26 cellular contexts compared by ENCODE assay signal in the genomic region with DNA sequence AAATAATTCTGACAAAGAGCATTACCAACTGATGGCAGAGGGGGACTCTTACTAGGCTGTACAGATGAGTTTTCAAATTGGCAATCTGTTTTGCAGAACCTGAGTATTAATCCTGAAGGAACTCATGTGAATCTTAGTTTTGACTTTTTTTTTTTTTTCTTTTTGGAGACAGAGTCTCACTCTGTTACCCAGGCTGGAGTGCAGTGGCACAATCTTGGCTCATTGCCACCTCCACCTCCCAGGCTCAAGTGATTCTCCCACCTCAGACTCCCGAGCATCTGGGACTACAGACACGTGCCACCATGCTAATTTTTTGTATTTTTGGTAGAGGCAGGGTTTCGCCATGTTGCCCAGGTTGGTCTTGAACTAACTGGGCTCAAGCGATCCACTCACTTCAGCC. TPM values are rescaled to one million over a fixed set of nuclear protein-coding genes. Genes with fewer than 3 reads are reported as not detected.
DNase-seq lines count a peak whose midpoint lies in the region; ATAC-seq and TF ChIP-seq lines count a peak whose summit lies in the region.
"Had no signal": no experiment of that assay in that cellular context is flagged by ENCODE, and none has a peak within 500 bp of the region (broad histone marks: within the 10 kb centered on the region; RNA-seq: fewer than 3 reads in every experiment).

No MANE protein-coding gene starts in this region.

- H3K9me3 ChIP-seq in tibial artery: no peaks in the 10 kb centered on the region
- H3K9me3 ChIP-seq: right lobe of liver, SK-N-SH, tibial nerve had no signal

- no peak overlapping the region for H3K4me3 ChIP-seq in tibial artery
- H3K4me3 ChIP-seq: right lobe of liver, tibial nerve had no signal

- H3K36me3 Mint-ChIP-seq in activated naive CD8-positive, alpha-beta T cell: peaks cover 26% of the 10 kb centered on the region
- H3K36me3 Mint-ChIP-seq in activated naive CD8-positive, alpha-beta T cell treated with anti-CD3 and anti-CD28 coated beads, Interleukin-2, amount 50 U/mL, for 24 hours (ENCODE audit: low read depth): peaks cover 60% of the 10 kb centered on the region
- peaks cover 47% of the 10 kb centered on the region for H3K36me3 Mint-ChIP-seq in activated naive CD8-positive, alpha-beta T cell treated with anti-CD3 and anti-CD28 coated beads for 36 hours

- DNase-seq in DMS 273 (lab: John Stamatoyannopoulos, UW; ENCODE audit: unreplicated experiment) (peak; percentile 40), DMS 273 treated with DMSO at 0.1 percent for 48 hours (lab: John Stamatoyannopoulos, UW) (no peak), posterior cingulate gyrus (no peak), tibial artery (no peak), NCI-H69 (lab: John Stamatoyannopoulos, UW) (no peak)
- no peak for DNase-seq in activated naive CD8-positive, alpha-beta T cell treated with anti-CD3 and anti-CD28 coated beads, Interleukin-2, amount 50 U/mL, for 24 hours
- DNase-seq in activated naive CD8-positive, alpha-beta T cell treated with anti-CD3 and anti-CD28 coated beads for 36 hours: no peak
- DNase-seq: activated CD4-positive, alpha-beta T cell treated with anti-CD3 and anti-CD28 coated beads, Interleukin-2, amount 50 U/mL, for 4 hours; activated T-cell treated with anti-CD3 and anti-CD28 coated beads, Interleukin-2, amount 50 U/mL, for 1 hour; glutamatergic neuron; midbrain; NCI-H1092; NCI-H1930; NCI-H82; right lobe of liver; SK-N-SH; WERI-Rb-1 had no signal

- H3K9me3 Mint-ChIP-seq in activated naive CD8-positive, alpha-beta T cell (ENCODE audit: low read depth): no peaks in the 10 kb centered on the region
- no peaks in the 10 kb centered on the region for H3K9me3 Mint-ChIP-seq in activated naive CD8-positive, alpha-beta T cell treated with anti-CD3 and anti-CD28 coated beads, Interleukin-2, amount 50 U/mL, for 24 hours
- H3K9me3 Mint-ChIP-seq in activated naive CD8-positive, alpha-beta T cell treated with anti-CD3 and anti-CD28 coated beads for 36 hours: no peaks in the 10 kb centered on the region
- H3K9me3 Mint-ChIP-seq: brain; neural crest cell; stimulated activated naive CD8-positive, alpha-beta T cell treated with anti-CD3 and anti-CD28 coated beads, Interleukin-15, Interleukin-2, amounts not matched to agents 100 ng/mL and 50 ng/mL, for 24 hours had no signal

- peaks cover 23 to 63% (median 36%) of the 10 kb centered on the region in 3 donors for H3K36me3 ChIP-seq in tibial artery

- no peaks in the 10 kb centered on the region for H3K27me3 ChIP-seq in tibial artery
- H3K27me3 ChIP-seq: right lobe of liver, tibial nerve had no signal

- no peak for TF ChIP-seq CTCF in tibial artery (IDR thresholded peaks at IDR 0.05)

- no peak overlapping the region for H3K27ac ChIP-seq in tibial artery
- H3K27ac ChIP-seq: 22Rv1, right lobe of liver, tibial nerve, WERI-Rb-1 had no signal

- H3K27ac Mint-ChIP-seq in activated naive CD8-positive, alpha-beta T cell: peak overlapping the region; percentile 68
- H3K27ac Mint-ChIP-seq in activated naive CD8-positive, alpha-beta T cell treated with anti-CD3 and anti-CD28 coated beads, Interleukin-2, amount 50 U/mL, for 24 hours: no peak overlapping the region
- H3K27ac Mint-ChIP-seq in activated naive CD8-positive, alpha-beta T cell treated with anti-CD3 and anti-CD28 coated beads for 36 hours: peak overlapping the region; percentile 63
- H3K27ac Mint-ChIP-seq: stimulated activated naive CD8-positive, alpha-beta T cell treated with anti-CD3 and anti-CD28 coated beads, Interleukin-15, Interleukin-2, amounts not matched to agents 100 ng/mL and 50 ng/mL, for 24 hours had no signal

- H3K4me1 Mint-ChIP-seq in activated naive CD8-positive, alpha-beta T cell (ENCODE audit: low read depth): peaks cover 32% of the 10 kb centered on the region
- H3K4me1 Mint-ChIP-seq in activated naive CD8-positive, alpha-beta T cell treated with anti-CD3 and anti-CD28 coated beads, Interleukin-2, amount 50 U/mL, for 24 hours: peaks cover 16% of the 10 kb centered on the region
- peaks cover 23% of the 10 kb centered on the region for H3K4me1 Mint-ChIP-seq in activated naive CD8-positive, alpha-beta T cell treated with anti-CD3 and anti-CD28 coated beads for 36 hours

- H3K4me1 ChIP-seq in tibial artery: peaks cover 0 to 11% (median 2%) of the 10 kb centered on the region in 4 donors

- H3K27me3 Mint-ChIP-seq in activated naive CD8-positive, alpha-beta T cell: no peaks in the 10 kb centered on the region
- H3K27me3 Mint-ChIP-seq in activated naive CD8-positive, alpha-beta T cell treated with anti-CD3 and anti-CD28 coated beads, Interleukin-2, amount 50 U/mL, for 24 hours: no peaks in the 10 kb centered on the region
- H3K27me3 Mint-ChIP-seq in activated naive CD8-positive, alpha-beta T cell treated with anti-CD3 and anti-CD28 coated beads for 36 hours: no peaks in the 10 kb centered on the region
- H3K27me3 Mint-ChIP-seq: brain; stimulated activated naive CD8-positive, alpha-beta T cell treated with anti-CD3 and anti-CD28 coated beads, Interleukin-15, Interleukin-2, amounts not matched to agents 100 ng/mL and 50 ng/mL, for 24 hours had no signal

- intact Hi-C loops in posterior cingulate gyrus (cut with DNase I) (no loop called here), tibial artery (cut with DNase I; ENCODE audit: low total_unique reads) (no loop called here)

- no peak overlapping the region for H3K4me3 Mint-ChIP-seq in activated naive CD8-positive, alpha-beta T cell
- H3K4me3 Mint-ChIP-seq in activated naive CD8-positive, alpha-beta T cell treated with anti-CD3 and anti-CD28 coated beads, Interleukin-2, amount 50 U/mL, for 24 hours: no peak overlapping the region
- H3K4me3 Mint-ChIP-seq in activated naive CD8-positive, alpha-beta T cell treated with anti-CD3 and anti-CD28 coated beads for 36 hours: no peak overlapping the region
- H3K4me3 Mint-ChIP-seq: brain; neural crest cell; stimulated activated naive CD8-positive, alpha-beta T cell treated with anti-CD3 and anti-CD28 coated beads, Interleukin-15, Interleukin-2, amounts not matched to agents 100 ng/mL and 50 ng/mL, for 24 hours had no signal

- no peak for ATAC-seq in activated naive CD8-positive, alpha-beta T cell treated with anti-CD3 and anti-CD28 coated beads, Interleukin-2, amount 50 U/mL, for 24 hours

RNA-seq across cellular contexts. Expression of a gene that starts 49.3 kb away (rescaled TPM):
- total RNA-seq in activated naive CD8-positive, alpha-beta T cell treated with anti-CD3 and anti-CD28 coated beads for 36 hours: 10 to 100 TPM; 48.4 to 56.6 TPM

RNA-seq across cellular contexts. Expression of a gene that starts 49.4 kb away (rescaled TPM):
- total RNA-seq in activated naive CD8-positive, alpha-beta T cell treated with anti-CD3 and anti-CD28 coated beads for 36 hours: under 1 TPM; 0.10 to 0.29 TPM
- total RNA-seq: cerebellum, lower leg skin, posterior vena cava, tibial nerve had no signal

RNA-seq across cellular contexts. Expression of a gene that starts 55.2 kb away (rescaled TPM):
- total RNA-seq in activated naive CD8-positive, alpha-beta T cell treated with anti-CD3 and anti-CD28 coated beads for 36 hours: 10 to 100 TPM; 21.5 to 23.1 TPM
